1 cellular context compared by ENCODE assay signal in the genomic region with DNA sequence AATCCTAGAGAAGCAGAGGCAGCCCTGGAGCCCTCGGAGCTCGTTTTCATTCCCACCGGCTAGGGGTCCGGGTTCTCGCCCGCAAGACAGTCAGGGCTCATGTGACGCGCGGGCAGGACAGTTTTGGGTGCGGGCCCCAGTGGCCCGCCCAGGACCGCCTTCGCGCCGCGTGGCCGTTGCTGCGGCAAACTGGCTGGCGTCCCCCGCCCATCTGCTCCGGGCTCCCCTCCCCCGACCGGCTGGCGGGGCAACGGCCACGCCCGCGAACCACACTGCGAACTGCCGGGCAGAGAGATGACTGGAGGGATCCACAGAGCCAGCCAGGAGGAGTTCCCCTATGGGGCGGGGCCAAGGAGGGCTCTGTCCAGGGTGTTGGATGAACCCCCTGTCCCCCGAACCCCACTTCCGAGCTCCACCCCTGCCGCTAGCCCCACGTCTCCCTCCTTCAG.
TF ChIP-seq lines count a peak whose summit lies in the region.

No MANE protein-coding gene starts in this region.

TF ChIP-seq in H1, 55 proteins besides CTCF, POLR2A, EP300 and RAD21:
- TF ChIP-seq POU5F1 (IDR thresholded peaks at IDR 0.05; ENCODE audit: low read depth, low read length) (no peak), CEBPB (IDR thresholded peaks at IDR 0.05; ENCODE audit: low read depth, low read length) (no peak), SUZ12 (IDR thresholded peaks at IDR 0.05; ENCODE audit: low read length) (peak; percentile 42), EZH2 (IDR thresholded peaks at IDR 0.05; ENCODE audit: low read depth, low read length, severe bottlenecking) (no peak), NRF1 (IDR thresholded peaks at IDR 0.05; ENCODE audit: low read depth, low read length) (no peak), SP1 (IDR thresholded peaks at IDR 0.05; ENCODE audit: low read depth, low read length) (no peak), TCF12 (IDR thresholded peaks at IDR 0.05; ENCODE audit: low read depth, low read length) (no peak), PHF8 (conservative IDR thresholded peaks at IDR 0.05; ENCODE audit: low read depth, low read length) (no peak), BACH1 (IDR thresholded peaks at IDR 0.05; ENCODE audit: low read length) (no peak)
- TF ChIP-seq, protein P1, sequence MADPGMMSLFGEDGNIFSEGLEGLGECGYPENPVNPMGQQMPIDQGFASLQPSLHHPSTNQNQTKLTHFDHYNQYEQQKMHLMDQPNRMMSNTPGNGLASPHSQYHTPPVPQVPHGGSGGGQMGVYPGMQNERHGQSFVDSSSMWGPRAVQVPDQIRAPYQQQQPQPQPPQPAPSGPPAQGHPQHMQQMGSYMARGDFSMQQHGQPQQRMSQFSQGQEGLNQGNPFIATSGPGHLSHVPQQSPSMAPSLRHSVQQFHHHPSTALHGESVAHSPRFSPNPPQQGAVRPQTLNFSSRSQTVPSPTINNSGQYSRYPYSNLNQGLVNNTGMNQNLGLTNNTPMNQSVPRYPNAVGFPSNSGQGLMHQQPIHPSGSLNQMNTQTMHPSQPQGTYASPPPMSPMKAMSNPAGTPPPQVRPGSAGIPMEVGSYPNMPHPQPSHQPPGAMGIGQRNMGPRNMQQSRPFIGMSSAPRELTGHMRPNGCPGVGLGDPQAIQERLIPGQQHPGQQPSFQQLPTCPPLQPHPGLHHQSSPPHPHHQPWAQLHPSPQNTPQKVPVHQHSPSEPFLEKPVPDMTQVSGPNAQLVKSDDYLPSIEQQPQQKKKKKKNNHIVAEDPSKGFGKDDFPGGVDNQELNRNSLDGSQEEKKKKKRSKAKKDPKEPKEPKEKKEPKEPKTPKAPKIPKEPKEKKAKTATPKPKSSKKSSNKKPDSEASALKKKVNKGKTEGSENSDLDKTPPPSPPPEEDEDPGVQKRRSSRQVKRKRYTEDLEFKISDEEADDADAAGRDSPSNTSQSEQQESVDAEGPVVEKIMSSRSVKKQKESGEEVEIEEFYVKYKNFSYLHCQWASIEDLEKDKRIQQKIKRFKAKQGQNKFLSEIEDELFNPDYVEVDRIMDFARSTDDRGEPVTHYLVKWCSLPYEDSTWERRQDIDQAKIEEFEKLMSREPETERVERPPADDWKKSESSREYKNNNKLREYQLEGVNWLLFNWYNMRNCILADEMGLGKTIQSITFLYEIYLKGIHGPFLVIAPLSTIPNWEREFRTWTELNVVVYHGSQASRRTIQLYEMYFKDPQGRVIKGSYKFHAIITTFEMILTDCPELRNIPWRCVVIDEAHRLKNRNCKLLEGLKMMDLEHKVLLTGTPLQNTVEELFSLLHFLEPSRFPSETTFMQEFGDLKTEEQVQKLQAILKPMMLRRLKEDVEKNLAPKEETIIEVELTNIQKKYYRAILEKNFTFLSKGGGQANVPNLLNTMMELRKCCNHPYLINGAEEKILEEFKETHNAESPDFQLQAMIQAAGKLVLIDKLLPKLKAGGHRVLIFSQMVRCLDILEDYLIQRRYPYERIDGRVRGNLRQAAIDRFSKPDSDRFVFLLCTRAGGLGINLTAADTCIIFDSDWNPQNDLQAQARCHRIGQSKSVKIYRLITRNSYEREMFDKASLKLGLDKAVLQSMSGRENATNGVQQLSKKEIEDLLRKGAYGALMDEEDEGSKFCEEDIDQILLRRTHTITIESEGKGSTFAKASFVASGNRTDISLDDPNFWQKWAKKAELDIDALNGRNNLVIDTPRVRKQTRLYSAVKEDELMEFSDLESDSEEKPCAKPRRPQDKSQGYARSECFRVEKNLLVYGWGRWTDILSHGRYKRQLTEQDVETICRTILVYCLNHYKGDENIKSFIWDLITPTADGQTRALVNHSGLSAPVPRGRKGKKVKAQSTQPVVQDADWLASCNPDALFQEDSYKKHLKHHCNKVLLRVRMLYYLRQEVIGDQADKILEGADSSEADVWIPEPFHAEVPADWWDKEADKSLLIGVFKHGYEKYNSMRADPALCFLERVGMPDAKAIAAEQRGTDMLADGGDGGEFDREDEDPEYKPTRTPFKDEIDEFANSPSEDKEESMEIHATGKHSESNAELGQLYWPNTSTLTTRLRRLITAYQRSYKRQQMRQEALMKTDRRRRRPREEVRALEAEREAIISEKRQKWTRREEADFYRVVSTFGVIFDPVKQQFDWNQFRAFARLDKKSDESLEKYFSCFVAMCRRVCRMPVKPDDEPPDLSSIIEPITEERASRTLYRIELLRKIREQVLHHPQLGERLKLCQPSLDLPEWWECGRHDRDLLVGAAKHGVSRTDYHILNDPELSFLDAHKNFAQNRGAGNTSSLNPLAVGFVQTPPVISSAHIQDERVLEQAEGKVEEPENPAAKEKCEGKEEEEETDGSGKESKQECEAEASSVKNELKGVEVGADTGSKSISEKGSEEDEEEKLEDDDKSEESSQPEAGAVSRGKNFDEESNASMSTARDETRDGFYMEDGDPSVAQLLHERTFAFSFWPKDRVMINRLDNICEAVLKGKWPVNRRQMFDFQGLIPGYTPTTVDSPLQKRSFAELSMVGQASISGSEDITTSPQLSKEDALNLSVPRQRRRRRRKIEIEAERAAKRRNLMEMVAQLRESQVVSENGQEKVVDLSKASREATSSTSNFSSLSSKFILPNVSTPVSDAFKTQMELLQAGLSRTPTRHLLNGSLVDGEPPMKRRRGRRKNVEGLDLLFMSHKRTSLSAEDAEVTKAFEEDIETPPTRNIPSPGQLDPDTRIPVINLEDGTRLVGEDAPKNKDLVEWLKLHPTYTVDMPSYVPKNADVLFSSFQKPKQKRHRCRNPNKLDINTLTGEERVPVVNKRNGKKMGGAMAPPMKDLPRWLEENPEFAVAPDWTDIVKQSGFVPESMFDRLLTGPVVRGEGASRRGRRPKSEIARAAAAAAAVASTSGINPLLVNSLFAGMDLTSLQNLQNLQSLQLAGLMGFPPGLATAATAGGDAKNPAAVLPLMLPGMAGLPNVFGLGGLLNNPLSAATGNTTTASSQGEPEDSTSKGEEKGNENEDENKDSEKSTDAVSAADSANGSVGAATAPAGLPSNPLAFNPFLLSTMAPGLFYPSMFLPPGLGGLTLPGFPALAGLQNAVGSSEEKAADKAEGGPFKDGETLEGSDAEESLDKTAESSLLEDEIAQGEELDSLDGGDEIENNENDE (IDR thresholded peaks at IDR 0.05; ENCODE audit: insufficient replicate concordance, low read length), result no peak
- TF ChIP-seq, protein P2, sequence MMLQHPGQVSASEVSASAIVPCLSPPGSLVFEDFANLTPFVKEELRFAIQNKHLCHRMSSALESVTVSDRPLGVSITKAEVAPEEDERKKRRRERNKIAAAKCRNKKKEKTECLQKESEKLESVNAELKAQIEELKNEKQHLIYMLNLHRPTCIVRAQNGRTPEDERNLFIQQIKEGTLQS (IDR thresholded peaks at IDR 0.05; ENCODE audit: insufficient read depth, low read depth, low read length), result no peak
- TF ChIP-seq, protein P3, sequence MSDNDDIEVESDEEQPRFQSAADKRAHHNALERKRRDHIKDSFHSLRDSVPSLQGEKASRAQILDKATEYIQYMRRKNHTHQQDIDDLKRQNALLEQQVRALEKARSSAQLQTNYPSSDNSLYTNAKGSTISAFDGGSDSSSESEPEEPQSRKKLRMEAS (IDR thresholded peaks at IDR 0.05), result 0 out of 2 replicates have a peak, but pooled peaks have one; percentile 43
